ENCODE assay signal across 22 cellular contexts in the genomic region with DNA sequence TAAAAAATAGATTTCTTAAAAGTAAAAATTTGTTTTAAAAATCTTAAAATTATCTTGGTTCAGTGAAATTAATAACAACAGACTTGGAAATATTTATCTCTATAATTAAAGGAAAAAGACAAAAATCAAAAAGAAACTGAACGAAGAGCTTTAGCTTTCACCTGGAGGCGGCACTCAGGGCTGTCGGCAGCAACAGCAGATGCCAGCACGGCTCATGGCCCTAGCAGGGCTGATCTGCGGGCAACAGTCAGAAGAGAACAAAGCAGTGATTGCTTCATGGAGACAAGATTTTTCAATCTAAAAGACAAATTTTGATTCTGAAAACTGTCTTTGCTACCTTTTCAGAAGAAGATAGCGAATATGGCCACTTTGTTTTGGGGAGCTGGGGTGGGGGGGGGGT. TPM values are rescaled to one million over a fixed set of nuclear protein-coding genes. Genes with fewer than 3 reads are reported as not detected.
DNase-seq lines count a peak whose midpoint lies in the region; ATAC-seq, FAIRE-seq and TF ChIP-seq lines count a peak whose summit lies in the region.
"Had no signal": no experiment of that assay in that cellular context is flagged by ENCODE, and none has a peak within 500 bp of the region (broad histone marks: within the 10 kb centered on the region; RNA-seq: fewer than 3 reads in every experiment).

No MANE protein-coding gene starts in this region.

- no peak overlapping the region for H4K8ac ChIP-seq in mesenchymal stem cell (ENCODE audit: low read length)

- H3K4ac ChIP-seq in mesenchymal stem cell (ENCODE audit: low read depth in 1 of 2, low read length in 2 of 2): no peak overlapping the region

- DNase-seq in right atrium auricular region (ENCODE audit: low spot score) (peak; percentile 21), left ventricle myocardium inferior (no peak), mesenchymal stem cell (no peak), RCC 7860 (ENCODE audit: low spot score) (no peak), NOMO-1 treated with dmso at 0.1 percent for 144 hours (lab: John Stamatoyannopoulos, UW; ENCODE audit: unreplicated experiment) (no peak)
- DNase-seq: EL, GF-D8, MG63, NCI-H1092 treated with DMSO at 0.1 percent for 48 hours, NCI-H1436 treated with DMSO at 0.1 percent for 48 hours, NCI-H1930, NCI-H345, NCI-H524 treated with DMSO at 0.1 percent for 48 hours, NCI-H82, Right ventricle myocardium superior had no signal

- TF ChIP-seq CTCF in right atrium auricular region (IDR thresholded peaks at IDR 0.05) (no peak), left ventricle myocardium inferior (IDR thresholded peaks at IDR 0.05; ENCODE audit: borderline replicate concordance) (no peak), brain (conservative IDR thresholded peaks at IDR 0.05) (no peak)

- H2AK5ac ChIP-seq in mesenchymal stem cell (ENCODE audit: low read length, severe bottlenecking): peak overlapping the region; percentile 54

- H2BK15ac ChIP-seq in mesenchymal stem cell (ENCODE audit: low read depth, poor library complexity, severe bottlenecking): no peak overlapping the region

- H3K27ac ChIP-seq in right atrium auricular region (no peak overlapping the region), left ventricle myocardium inferior (replicated peaks) (no peak overlapping the region), mesenchymal stem cell (ENCODE audit: low read length, poor library complexity, severe bottlenecking) (no peak overlapping the region)

- H3K4me1 ChIP-seq in right atrium auricular region (peaks cover 0 to 25% of the 10 kb centered on the region in 2 donors), left ventricle myocardium inferior (peaks cover 23% of the 10 kb centered on the region), mesenchymal stem cell (ENCODE audit: control insufficient read depth, insufficient read depth, low read depth, low read length) (peaks cover 11% of the 10 kb centered on the region)

- H3K4me3 ChIP-seq in right atrium auricular region (no peak overlapping the region), left ventricle myocardium inferior (no peak overlapping the region), mesenchymal stem cell (ENCODE audit: insufficient read depth in 1 of 2, low read depth in 1 of 2, low read length in 2 of 2) (no peak overlapping the region)
- H3K4me3 ChIP-seq: K562, MG63 had no signal

- no peak overlapping the region for H2BK120ac ChIP-seq in mesenchymal stem cell (ENCODE audit: low read depth, low read length)

- H3K9me3 Mint-ChIP-seq in brain: peaks cover 0 to 3% (median 0%) of the 10 kb centered on the region in 5 experiments
- H3K9me3 Mint-ChIP-seq: CD14-positive monocyte had no signal

- peaks cover 39% of the 10 kb centered on the region for H3K4me1 Mint-ChIP-seq in brain
- H3K4me1 Mint-ChIP-seq: CD14-positive monocyte had no signal

- no peak overlapping the region for H3K23ac ChIP-seq in mesenchymal stem cell (ENCODE audit: low read length in 2 of 2)

- intact Hi-C loops in left ventricle myocardium inferior (cut with micrococcal nuclease): no loop called here

- peaks cover 2% of the 10 kb centered on the region for H3K27me3 Mint-ChIP-seq in brain
- H3K27me3 Mint-ChIP-seq: B cell had no signal

- no peak overlapping the region for H2BK12ac ChIP-seq in mesenchymal stem cell (ENCODE audit: low read length in 2 of 2)

- H3K27me3 ChIP-seq in right atrium auricular region (no peaks in the 10 kb centered on the region), left ventricle myocardium inferior (ENCODE audit: low read depth) (no peaks in the 10 kb centered on the region), mesenchymal stem cell (ENCODE audit: control insufficient read depth in 1 of 2, insufficient read depth in 1 of 2, low read length in 2 of 2) (no peaks in the 10 kb centered on the region)
- H3K27me3 ChIP-seq: MG63 had no signal

- H3K14ac ChIP-seq in mesenchymal stem cell (ENCODE audit: low read length in 2 of 2): no peak overlapping the region

- ATAC-seq in HG03520 (IDR thresholded peaks at IDR 0.05; ENCODE audit: unreplicated experiment): no peak
- ATAC-seq: SK-N-SH treated with all-trans-retinoic acid at 6 μM for 48 hours had no signal

- peaks cover 27% of the 10 kb centered on the region for H3K36me3 ChIP-seq in right atrium auricular region
- H3K36me3 ChIP-seq in left ventricle myocardium inferior: peaks cover 49% of the 10 kb centered on the region
- peaks cover 26 to 60% of the 10 kb centered on the region in 2 experiments for H3K36me3 ChIP-seq in mesenchymal stem cell (ENCODE audit: control insufficient read depth in 1 of 2, insufficient read depth in 2 of 2, low read depth in 1 of 2, low read length in 2 of 2)

- no peak overlapping the region for H3K4me2 ChIP-seq in mesenchymal stem cell (ENCODE audit: low read length, poor library complexity, severe bottlenecking)

- no peak for FAIRE-seq in RCC 7860 (lab: Jason Lieb, UNC)
- FAIRE-seq: A204.1, K562 had no signal

- H3K4me3 Mint-ChIP-seq in brain: no peak overlapping the region
- H3K4me3 Mint-ChIP-seq: B cell, CD14-positive monocyte had no signal

- H3K9ac ChIP-seq in mesenchymal stem cell (ENCODE audit: low read length): no peak overlapping the region

- H4K91ac ChIP-seq in mesenchymal stem cell (ENCODE audit: low read length): no peak overlapping the region

- peak overlapping the region in 4 of 5 experiments; percentile 3 to 89 (median 69) for H3K27ac Mint-ChIP-seq in brain
- H3K27ac Mint-ChIP-seq: B cell had no signal

- H3K9me3 ChIP-seq in right atrium auricular region (no peaks in the 10 kb centered on the region), left ventricle myocardium inferior (replicated peaks) (no peaks in the 10 kb centered on the region), mesenchymal stem cell (ENCODE audit: control insufficient read depth, low read length) (no peaks in the 10 kb centered on the region)
- H3K9me3 ChIP-seq: MG63 had no signal

- H3K79me1 ChIP-seq in mesenchymal stem cell (replicated peaks; ENCODE audit: low read length, poor library complexity, severe bottlenecking): peaks cover 31% of the 10 kb centered on the region

- H2BK5ac ChIP-seq in mesenchymal stem cell (ENCODE audit: low read depth, low read length, poor library complexity, severe bottlenecking): no peak overlapping the region

- peaks cover 56% of the 10 kb centered on the region for H3K36me3 Mint-ChIP-seq in brain

- WGBS in mesenchymal stem cell: 97% methylated on average over 6 of the region's 6 CpGs

- no peak overlapping the region for H3K18ac ChIP-seq in mesenchymal stem cell (ENCODE audit: low read depth in 1 of 2, low read length in 2 of 2)

- H2AFZ ChIP-seq in mesenchymal stem cell (ENCODE audit: low read depth, low read length): no peak overlapping the region

RNA-seq across cellular contexts. Expression of a gene that starts 22.6 kb away (rescaled TPM):
- total RNA-seq in right atrium auricular region: 10 to 100 TPM; 47.5 to 52.5 TPM
- 78.2 TPM for total RNA-seq in left ventricle myocardium inferior
- polyA plus RNA-seq in brain (ENCODE audit: insufficient read depth, low read depth, low replicate concordance): 49.1 TPM
- polyA plus RNA-seq in mesenchymal stem cell (2013, experiment 1 of 2): 40.3 TPM
- 37.8 TPM for polyA plus RNA-seq in mesenchymal stem cell (2013, experiment 2 of 2)

RNA-seq across cellular contexts. Expression of a gene that starts 38.9 kb away (rescaled TPM):
- 10 to 100 TPM; 59.7 to 74.1 TPM for total RNA-seq in right atrium auricular region
- 75.5 TPM for total RNA-seq in left ventricle myocardium inferior
- 149 TPM for polyA plus RNA-seq in brain (ENCODE audit: insufficient read depth, low read depth, low replicate concordance)
- 110 TPM for polyA plus RNA-seq in mesenchymal stem cell (2013, experiment 1 of 2)
- 108 TPM for polyA plus RNA-seq in mesenchymal stem cell (2013, experiment 2 of 2)
